In the genomic region with DNA sequence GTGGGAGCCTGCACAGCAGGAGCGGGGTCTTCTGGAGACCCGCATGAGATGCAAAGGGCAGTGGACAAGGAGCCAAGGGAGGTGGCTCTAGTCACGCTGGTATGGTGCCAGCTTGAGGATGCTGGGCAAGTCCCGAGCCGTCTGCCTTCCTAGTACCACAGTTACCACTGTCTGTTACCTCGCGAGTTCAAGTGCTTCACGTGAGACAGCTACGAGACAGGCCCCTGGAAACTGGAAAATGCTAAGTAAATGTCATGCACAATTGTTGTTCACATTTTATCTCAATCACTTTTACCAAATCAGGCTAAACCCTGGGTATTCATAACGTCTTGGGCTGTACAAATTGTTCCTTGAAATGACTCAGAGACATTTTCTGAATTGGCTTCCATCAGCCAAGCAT, we compare ENCODE assay signal across 23 cellular contexts.
"Had no signal": no experiment of that assay in that cellular context is flagged by ENCODE, and none has a peak within 500 bp of the region (broad histone marks: within the 10 kb centered on the region; RNA-seq: fewer than 3 reads in every experiment).

No MANE protein-coding gene starts in this region.

- H3K4me3 ChIP-seq: skin epidermis, stomach, testis had no signal

- ATAC-seq: activated CD8-positive, alpha-beta memory T cell treated with anti-CD3 and anti-CD28 coated beads, Interleukin-2, amount 10 ng/mL, durations not matched to agents 7 days and 5 days; activated T-helper 17 cell treated with anti-CD3 and anti-CD28 coated beads, Interleukin-2, amount 50 U/mL, for 72 hours; natural killer cell; SK-N-SH treated with all-trans-retinoic acid at 6 μM for 48 hours; T-cell had no signal

- H3K79me2 ChIP-seq: parathyroid adenoma had no signal

- H3K27ac ChIP-seq: brain microvascular endothelial cell, neutrophil, parathyroid adenoma had no signal

- H2AFZ ChIP-seq: parathyroid adenoma had no signal

- H3K27me3 ChIP-seq: brain microvascular endothelial cell, neutrophil, stomach, testis had no signal

- H3K9ac ChIP-seq: parathyroid adenoma had no signal

- H3K36me3 ChIP-seq: brain microvascular endothelial cell, neutrophil had no signal

- DNase-seq: activated B cell treated with CpG ODN at 0.5 μM for 24 hours; activated CD4-positive, alpha-beta memory T cell treated with anti-CD3 and anti-CD28 coated beads, Interleukin-2, amount 10 ng/mL, durations not matched to agents 7 days and 5 days; activated CD4-positive, alpha-beta T cell treated with anti-CD3 and anti-CD28 coated beads for 4 hours; activated CD8-positive, alpha-beta memory T cell treated with anti-CD3 and anti-CD28 coated beads, Interleukin-2, amount 10 ng/mL, durations not matched to agents 7 days and 5 days; activated naive CD4-positive, alpha-beta T cell; activated naive CD8-positive, alpha-beta T cell treated with anti-CD3 and anti-CD28 coated beads, Interleukin-2, amount 10 ng/mL, durations not matched to agents 7 days and 5 days; anterior cingulate cortex; brain microvascular endothelial cell; cerebellar nuclear complex; effector CD4-positive, alpha-beta T cell; immature natural killer cell; kidney glomerular epithelial cell; mesendoderm; natural killer cell; stimulated activated CD4-positive, alpha-beta T cell treated with anti-CD3 and anti-CD28 coated beads, Interleukin-2, amount 100 ng/mL, for 48 hours; stomach; T-cell; testis had no signal

- H3K9me3 ChIP-seq: neutrophil, stomach, testis had no signal

- H3K4me1 ChIP-seq: parathyroid adenoma, stomach had no signal
